ENCODE assay signal across 9 cellular contexts in the genomic region with DNA sequence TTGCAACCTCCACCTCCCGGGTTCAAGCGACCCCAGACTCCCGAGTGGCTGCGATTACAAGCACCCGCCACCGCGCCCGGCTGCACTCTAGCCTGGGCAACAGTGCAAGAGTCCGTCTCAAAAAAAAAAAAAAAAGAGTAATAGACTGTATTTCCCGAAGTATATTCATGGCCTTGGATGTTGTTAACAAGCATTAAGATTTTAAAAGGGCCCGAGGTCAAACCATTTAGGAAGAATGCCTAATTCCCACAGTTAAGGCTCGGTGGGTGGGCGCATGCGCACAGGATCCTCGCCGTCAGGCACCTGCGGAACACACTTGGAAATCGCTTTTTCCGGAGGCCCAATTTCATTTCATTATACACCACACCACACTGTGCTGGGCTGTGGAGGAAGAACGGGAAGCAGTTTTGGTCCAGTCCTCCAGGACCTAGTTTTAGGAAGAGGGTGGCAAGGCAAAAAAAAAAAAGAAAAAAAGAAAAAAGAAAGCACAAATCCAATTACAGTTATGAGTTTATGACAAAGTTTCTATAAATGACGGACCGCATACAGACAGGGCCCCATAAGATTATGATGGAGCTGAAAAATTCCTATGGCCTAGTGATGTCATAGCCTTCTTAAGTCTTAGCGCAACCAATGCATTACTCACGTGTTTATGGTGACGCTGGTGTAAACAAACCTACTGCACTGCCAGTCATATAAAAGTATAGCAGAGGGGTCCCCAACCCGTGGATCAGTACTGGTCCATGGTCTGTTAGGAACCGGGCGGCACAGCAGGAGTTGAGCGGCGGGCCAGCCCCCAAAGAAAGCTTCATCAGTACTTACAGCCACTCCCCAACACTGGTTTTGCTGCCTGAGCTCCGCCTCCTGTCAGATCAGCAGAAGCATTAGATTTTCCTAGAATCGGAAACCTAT. TPM values are rescaled to one million over a fixed set of nuclear protein-coding genes. Genes with fewer than 3 reads are reported as not detected.
DNase-seq lines count a peak whose midpoint lies in the region; TF ChIP-seq lines count a peak whose summit lies in the region.
"Had no signal": no experiment of that assay in that cellular context is flagged by ENCODE, and none has a peak within 500 bp of the region (broad histone marks: within the 10 kb centered on the region; RNA-seq: fewer than 3 reads in every experiment).

No MANE protein-coding gene starts in this region.

- H3K27me3 ChIP-seq in skeletal muscle satellite cell (ENCODE audit: control insufficient read depth, insufficient read depth, low read length): peaks cover 5% of the 10 kb centered on the region

- peak overlapping the region; percentile 29 for H3K9ac ChIP-seq in skeletal muscle satellite cell (ENCODE audit: low read depth, low read length)

- in situ Hi-C loops in astrocyte of the cerebellum (cut with HindIII; ENCODE audit: low sequenced_read_pairs): no loop called here

- H3K4me2 ChIP-seq in skeletal muscle satellite cell (ENCODE audit: low read length): peak overlapping the region; percentile 94

- TF ChIP-seq CTCF in astrocyte of the cerebellum (IDR thresholded peaks at IDR 0.05; ENCODE audit: low read depth, low read length, missing control alignments): no peak

- H3K9me3 ChIP-seq in iPS-18c (ENCODE audit: control insufficient read depth, insufficient read depth, low read length): no peaks in the 10 kb centered on the region
- no peaks in the 10 kb centered on the region for H3K9me3 ChIP-seq in skeletal muscle satellite cell (replicated peaks; ENCODE audit: low read length)

- no peaks in the 10 kb centered on the region for H3K36me3 ChIP-seq in skeletal muscle satellite cell (ENCODE audit: insufficient read depth, low read length)

- peak overlapping the region; percentile 35 for H3K4me3 ChIP-seq in astrocyte of the cerebellum (ENCODE audit: low read depth, low read length)
- H3K4me3 ChIP-seq in iPS-18c (ENCODE audit: insufficient read depth, low read depth, low read length): peak overlapping the region; percentile 34
- peak overlapping the region; percentile 69 for H3K4me3 ChIP-seq in skeletal muscle satellite cell (ENCODE audit: low read length)

- DNase-seq in NCI-H510A treated with DMSO at 0.1 percent for 48 hours (lab: John Stamatoyannopoulos, UW) (peak; percentile 48), NCI-H510A (lab: John Stamatoyannopoulos, UW) (no peak), NCI-H69 (lab: John Stamatoyannopoulos, UW) (peak; percentile 58), astrocyte of the cerebellum (ENCODE audit: low read depth) (no peak), HuH-7.5 (ENCODE audit: low spot score) (no peak), NCI-H146 (lab: John Stamatoyannopoulos, UW) (no peak)
- DNase-seq: DND-41 had no signal

- H3K4me1 ChIP-seq in skeletal muscle satellite cell (ENCODE audit: control insufficient read depth, insufficient read depth, low read length): peaks cover 20% of the 10 kb centered on the region

RNA-seq across cellular contexts. Expression of gene H3-3A, which starts 38.2 kb away (rescaled TPM):
- 114 and 121 TPM in 2 replicates for total RNA-seq in skeletal muscle satellite cell (2012; rRNA removed)

Comparison
In these comparisons a context has a peak if more than half of its experiments do, and no peak if none do; other contexts are left out.
1. DNase-seq: peak in NCI-H510A treated with DMSO at 0.1 percent for 48 hours (single experiment) and NCI-H69 (single experiment); none in NCI-H510A (single experiment), astrocyte of the cerebellum (single experiment), HuH-7.5 (single experiment) and NCI-H146 (single experiment).
2. Peak in every context shown above with its lines, with median percentiles within 50 percentile points of each other: H3K4me3 ChIP-seq.